ENCODE assay signal across 1 cellular context in the genomic region with DNA sequence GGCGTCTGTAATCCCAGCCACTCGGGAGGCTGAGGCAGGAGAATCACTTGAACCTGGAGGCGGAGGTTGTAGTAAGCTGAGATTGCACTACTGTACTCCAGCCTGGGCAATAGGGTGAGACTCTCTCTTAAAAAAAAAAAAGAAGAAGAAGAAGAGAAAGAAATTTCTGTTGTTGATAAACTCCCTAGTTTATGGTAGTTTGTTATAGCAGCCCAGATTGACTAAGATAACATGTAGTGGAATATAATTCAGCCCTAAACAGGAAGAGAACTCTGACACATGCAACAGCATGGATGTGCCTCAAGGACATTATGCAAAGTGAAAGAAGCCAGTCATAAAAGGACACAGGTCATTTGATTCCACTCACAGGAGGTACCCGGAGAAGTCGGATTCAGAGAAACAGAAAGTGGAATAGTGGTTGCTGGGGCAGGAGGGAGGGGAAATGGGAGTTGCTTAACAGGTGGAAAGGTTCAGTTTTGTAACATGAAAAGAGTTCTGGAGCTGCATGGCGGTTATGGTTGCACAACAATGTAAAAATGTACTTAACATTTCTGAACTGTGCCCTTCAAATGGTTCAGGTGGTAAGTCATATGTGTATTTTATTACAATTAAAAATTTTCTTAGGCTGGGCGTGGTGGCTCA.
TF ChIP-seq lines count a peak whose summit lies in the region.

No MANE protein-coding gene starts in this region.

TF ChIP-seq in IMR-90, 13 proteins besides CTCF, POLR2A, EP300 and RAD21:
- TF ChIP-seq MAFK (IDR thresholded peaks at IDR 0.05; ENCODE audit: low read depth, low read length), result no peak
- 0 out of 2 replicates have a peak, but pooled peaks have one; percentile 17 for TF ChIP-seq CEBPB (IDR thresholded peaks at IDR 0.05; ENCODE audit: low read depth, low read length)
TF ChIP-seq in IMR-90: peak in this region for 1.
